In the genomic region with DNA sequence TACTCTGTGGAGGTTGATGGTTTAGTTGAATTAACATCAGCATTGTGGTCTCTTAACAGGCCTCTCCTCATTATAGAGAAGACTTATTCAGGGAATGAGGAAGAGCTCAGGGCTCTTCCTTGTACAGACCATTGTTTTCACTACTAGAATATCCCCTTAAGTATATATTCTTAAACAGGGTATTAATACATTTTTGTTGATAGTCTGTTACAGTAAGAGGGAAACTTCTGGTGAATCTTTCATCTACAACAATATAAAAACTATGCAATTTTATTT, we compare ENCODE assay signal across 15 cellular contexts.
A peak's percentile ranks its signal among the peaks of the same experiment; 100 is the strongest.
DNase-seq lines count a peak whose midpoint lies in the region; ATAC-seq and TF ChIP-seq lines count a peak whose summit lies in the region.
"Had no signal": no experiment of that assay in that cellular context is flagged by ENCODE, and none has a peak within 500 bp of the region (broad histone marks: within the 10 kb centered on the region; RNA-seq: fewer than 3 reads in every experiment).

No MANE protein-coding gene starts in this region.

- H4K20me1 ChIP-seq in PC-3 (ENCODE audit: low read length), result no peaks in the 10 kb centered on the region
- H4K20me1 ChIP-seq: BLaER1 treated with 17β-estradiol and CSF1 and Interleukin-3, amounts not matched to agents 10 nM and 100 nM had no signal

- H3K36me3 ChIP-seq in PC-3 (ENCODE audit: low read depth, low read length) (no peaks in the 10 kb centered on the region), right lobe of liver (no peaks in the 10 kb centered on the region)
- H3K36me3 ChIP-seq: BLaER1 treated with 17β-estradiol and CSF1 and Interleukin-3, amounts not matched to agents 10 nM and 100 nM; SJCRH30 had no signal

- H3K4me1 Mint-ChIP-seq in type B pancreatic cell (ENCODE audit: unreplicated experiment), result no peaks in the 10 kb centered on the region

- peak overlapping the region; percentile 98 for H3K27ac ChIP-seq in PC-3 (ENCODE audit: low read length)
- H3K27ac ChIP-seq in right lobe of liver, result peak overlapping the region; percentile 28 to 41 (median 35)
- H3K27ac ChIP-seq: BLaER1 treated with 17β-estradiol and CSF1 and Interleukin-3, amounts not matched to agents 10 nM and 100 nM; HL-60; SJCRH30 had no signal

- H3K9me3 ChIP-seq in PC-3 (ENCODE audit: low read length) (no peaks in the 10 kb centered on the region), right lobe of liver (no peaks in the 10 kb centered on the region)
- H3K9me3 ChIP-seq: BLaER1 treated with 17β-estradiol and CSF1 and Interleukin-3, amounts not matched to agents 10 nM and 100 nM; SJCRH30 had no signal

- no peak overlapping the region for H2AFZ ChIP-seq in PC-3 (ENCODE audit: low read length)

- peak overlapping the region; percentile 75 for H3K4me2 ChIP-seq in PC-3 (ENCODE audit: low read length)
- H3K4me2 ChIP-seq: BLaER1 treated with 17β-estradiol and CSF1 and Interleukin-3, amounts not matched to agents 10 nM and 100 nM had no signal

- H3K9ac ChIP-seq in PC-3 (ENCODE audit: low read length), result peak overlapping the region; percentile 83
- H3K9ac ChIP-seq: BLaER1 treated with 17β-estradiol and CSF1 and Interleukin-3, amounts not matched to agents 10 nM and 100 nM had no signal

- peaks cover 71% of the 10 kb centered on the region for H3K4me1 ChIP-seq in PC-3 (ENCODE audit: insufficient read depth, low read length)
- H3K4me1 ChIP-seq in right lobe of liver, result peaks cover 0 to 26% (median 5%) of the 10 kb centered on the region in 4 donors
- H3K4me1 ChIP-seq: BLaER1 treated with 17β-estradiol and CSF1 and Interleukin-3, amounts not matched to agents 10 nM and 100 nM had no signal

- intact Hi-C loops in PC-3 (cut with micrococcal nuclease) (loop anchor here (1.0 kb wide), 1 partner anchor 160 kb away; no protein-coding TSS in a partner anchor), right lobe of liver (cut with DNase I) (no loop called here)

- H3F3A ChIP-seq in PC-3 (ENCODE audit: low read length, unreplicated experiment), result peaks cover 14% of the 10 kb centered on the region

- in situ Hi-C loops in G401 (cut with HindIII; ENCODE audit: low sequenced_read_pairs), result no loop called here

- no peaks in the 10 kb centered on the region for H3K9me2 ChIP-seq in PC-3 (replicated peaks; ENCODE audit: low read length)

- ATAC-seq in PC-3, result peak; percentile 4
- peak; percentile 61 for ATAC-seq in esophagus mucosa
- peak in 3 of 4 donors; percentile 3 to 27 (median 10) for ATAC-seq in right lobe of liver
- ATAC-seq in GM18867 (IDR thresholded peaks at IDR 0.05; ENCODE audit: unreplicated experiment), result no peak
- ATAC-seq: CD8-positive, alpha-beta T cell had no signal

- no peak overlapping the region for H3K4me3 Mint-ChIP-seq in type B pancreatic cell
- H3K4me3 Mint-ChIP-seq: CD8-positive, alpha-beta T cell; H9 had no signal

- H3K27me3 Mint-ChIP-seq in type B pancreatic cell, result no peaks in the 10 kb centered on the region

- no peak for TF ChIP-seq POLR2A in right lobe of liver (IDR thresholded peaks at IDR 0.05)

- CTCF ChIA-PET in PC-3 (lab: Charles Lee), result interaction anchor here (0.7 to 1.0 kb wide), 3 partner anchors 24 to 87 kb away, joined by 3 to 4 read pairs (median 3); no protein-coding TSS in a partner anchor

- DNase-seq in PC-3 (no peak), right lobe of liver (no peak), type B pancreatic cell (ENCODE audit: extremely low spot score, unreplicated experiment) (no peak), G401 (ENCODE audit: low spot score) (no peak), RKO (ENCODE audit: low spot score) (no peak)
- DNase-seq: CD8-positive, alpha-beta T cell; H9; NCI-H1436; NCI-H524; NCI-H82; SJCRH30 had no signal

- no peaks in the 10 kb centered on the region for H3K79me2 ChIP-seq in PC-3 (ENCODE audit: low read length)

- TF ChIP-seq CTCF in PC-3 (conservative IDR thresholded peaks at IDR 0.05; ENCODE audit: low read depth, low read length) (no peak), right lobe of liver (IDR thresholded peaks at IDR 0.05) (no peak), type B pancreatic cell (conservative IDR thresholded peaks at IDR 0.05) (no peak)

- no TSS peak for BruUV-seq in PC-3 (replicated peaks; lab: Mats Ljungman, UMichigan)

- no peaks in the 10 kb centered on the region for H3K27me3 ChIP-seq in PC-3 (ENCODE audit: low read length)
- H3K27me3 ChIP-seq in right lobe of liver, result no peaks in the 10 kb centered on the region
- H3K27me3 ChIP-seq: BLaER1 treated with 17β-estradiol and CSF1 and Interleukin-3, amounts not matched to agents 10 nM and 100 nM; SJCRH30 had no signal

- peak overlapping the region; percentile 74 for H3K27ac Mint-ChIP-seq in type B pancreatic cell
- H3K27ac Mint-ChIP-seq: CD8-positive, alpha-beta T cell had no signal

- H3K36me3 Mint-ChIP-seq in type B pancreatic cell, result no peaks in the 10 kb centered on the region
- H3K36me3 Mint-ChIP-seq: CD8-positive, alpha-beta T cell had no signal

- POLR2A ChIA-PET in PC-3 (lab: Charles Lee; ENCODE audit: unreplicated experiment), result interaction anchor here (0.6 kb wide), 2 partner anchors 239 to 492 kb away, joined by 4 to 12 read pairs; no protein-coding TSS in a partner anchor

- H3K4me3 ChIP-seq in PC-3 (ENCODE audit: low read length), result peak overlapping the region; percentile 41
- no peak overlapping the region for H3K4me3 ChIP-seq in right lobe of liver
- H3K4me3 ChIP-seq: BLaER1 treated with 17β-estradiol and CSF1 and Interleukin-3, amounts not matched to agents 10 nM and 100 nM; SJCRH30 had no signal

- H3K9me3 Mint-ChIP-seq in type B pancreatic cell, result no peaks in the 10 kb centered on the region
- H3K9me3 Mint-ChIP-seq: CD8-positive, alpha-beta T cell; H9 had no signal
